ENCODE assay signal across 1 cellular context in the genomic region with DNA sequence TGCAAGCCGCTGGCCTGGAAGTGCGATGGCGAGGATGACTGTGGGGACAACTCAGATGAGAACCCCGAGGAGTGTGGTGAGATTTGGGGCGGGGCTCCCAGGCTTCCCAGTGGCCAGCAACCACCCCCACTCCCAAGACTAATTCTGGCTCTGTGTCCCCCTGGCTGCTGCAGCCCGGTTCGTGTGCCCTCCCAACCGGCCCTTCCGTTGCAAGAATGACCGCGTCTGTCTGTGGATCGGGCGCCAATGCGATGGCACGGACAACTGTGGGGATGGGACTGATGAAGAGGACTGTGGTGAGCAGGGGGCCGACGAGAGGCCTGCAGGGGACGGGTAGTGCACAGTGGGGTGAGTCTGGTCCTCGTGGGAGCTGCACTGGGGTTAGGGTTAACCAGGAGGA.
TF ChIP-seq lines count a peak whose summit lies in the region.

No MANE protein-coding gene starts in this region.

TF ChIP-seq in H1, 55 proteins besides CTCF, POLR2A, EP300 and RAD21:
- TF ChIP-seq RFX5 (IDR thresholded peaks at IDR 0.05; ENCODE audit: borderline replicate concordance, low read depth, low read length) (no peak), RXRA (IDR thresholded peaks at IDR 0.05; ENCODE audit: insufficient read depth, low read depth, low read length) (no peak), KDM1A (IDR thresholded peaks at IDR 0.05; ENCODE audit: borderline replicate concordance, low read length) (no peak)
- TF ChIP-seq, protein P1, sequence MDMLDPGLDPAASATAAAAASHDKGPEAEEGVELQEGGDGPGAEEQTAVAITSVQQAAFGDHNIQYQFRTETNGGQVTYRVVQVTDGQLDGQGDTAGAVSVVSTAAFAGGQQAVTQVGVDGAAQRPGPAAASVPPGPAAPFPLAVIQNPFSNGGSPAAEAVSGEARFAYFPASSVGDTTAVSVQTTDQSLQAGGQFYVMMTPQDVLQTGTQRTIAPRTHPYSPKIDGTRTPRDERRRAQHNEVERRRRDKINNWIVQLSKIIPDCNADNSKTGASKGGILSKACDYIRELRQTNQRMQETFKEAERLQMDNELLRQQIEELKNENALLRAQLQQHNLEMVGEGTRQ (IDR thresholded peaks at IDR 0.05; ENCODE audit: low read length) = no peak
